ENCODE assay signal across 8 cellular contexts in genomic region chr1:36187800-36188593, GRCh38. TPM values are rescaled to one million over a fixed set of nuclear protein-coding genes. Genes with fewer than 3 reads are reported as not detected.
DNase-seq lines count a peak whose midpoint lies in the region; ATAC-seq, FAIRE-seq and TF ChIP-seq lines count a peak whose summit lies in the region.

No MANE protein-coding gene starts in this region.

- peak; percentile 82 to 98 (median 93) for TF ChIP-seq CTCF in spleen (IDR thresholded peaks at IDR 0.05 in 8 of 11, conservative IDR thresholded peaks at IDR 0.05 in 3 of 11)

- H3K4me1 ChIP-seq in spleen = peaks cover 7 to 14% (median 9%) of the 10 kb centered on the region in 6 donors

- ATAC-seq in HG02759 (IDR thresholded peaks at IDR 0.05; ENCODE audit: unreplicated experiment) (peak; percentile 73), HG03457 (IDR thresholded peaks at IDR 0.05; ENCODE audit: unreplicated experiment) (no peak)

- H3K36me3 ChIP-seq in spleen = no peaks in the 10 kb centered on the region

- no peak for TF ChIP-seq POLR2A in spleen (IDR thresholded peaks at IDR 0.05)

- DNase-seq in Daoy (ENCODE audit: low read depth) (peak; percentile 92), NCI-H2196 treated with DMSO at 0.1 percent for 48 hours (lab: John Stamatoyannopoulos, UW; ENCODE audit: unreplicated experiment) (peak; percentile 82), spleen (peak; percentile 91)
- DNase-seq in activated CD4-positive, CD25-positive, alpha-beta regulatory T cell (lab: John Stamatoyannopoulos, UW) = peak; percentile 48 to 61 (median 55)
- DNase-seq in central memory CD4-positive, alpha-beta T cell = peak; percentile 80

- FAIRE-seq in islet of Langerhans (lab: Jason Lieb, UNC) = peak; percentile 85

- WGBS in spleen, 5 donors = 7 to 15% (median 12%) methylated on average over 9 of the region's 9 CpGs

- H3K4me3 ChIP-seq in spleen = no peak overlapping the region

- intact Hi-C loops in spleen (cut with DNase I; ENCODE audit: low total_unique reads) = loop anchor here (2.0 to 5.0 kb wide), 2 partner anchors 36 to 89 kb away; no protein-coding TSS in a partner anchor

- H3K27me3 ChIP-seq in spleen (replicated peaks in 1 of 7) = no peaks in the 10 kb centered on the region

- H3K9me3 ChIP-seq in spleen = no peaks in the 10 kb centered on the region

- peak overlapping the region; percentile 20 to 84 (median 74) for H3K27ac ChIP-seq in spleen

RNA-seq across cellular contexts. Expression of gene MAP7D1, which starts 32.0 kb away (rescaled TPM):
- 183 and 236 TPM in 2 replicates for total RNA-seq in Daoy (2014; rRNA removed; shearing (Covaris generic))
- 100 to 1,000 TPM in 3 of 7 donors, 10 to 100 TPM in 4; 72.6 to 116 (median 96.9) TPM for total RNA-seq in spleen
- polyA plus RNA-seq in spleen = 10 to 100 TPM; 30.4 to 62.7 (median 38.0) TPM

RNA-seq across cellular contexts. Expression of gene THRAP3, which starts 36.2 kb away (rescaled TPM):
- total RNA-seq in Daoy (2014; rRNA removed; shearing (Covaris generic)) = 57.4 and 76.3 TPM in 2 replicates
- total RNA-seq in spleen = 100 to 1,000 TPM in 1 of 7 donors, 10 to 100 TPM in 6; 72.8 to 109 (median 95.4) TPM
- polyA plus RNA-seq in spleen = 10 to 100 TPM; 21.2 to 33.0 (median 27.0) TPM

RNA-seq across cellular contexts. Expression of gene TRAPPC3, which starts 38.7 kb away (rescaled TPM):
- 129 and 141 TPM in 2 replicates for total RNA-seq in Daoy (2014; rRNA removed; shearing (Covaris generic))
- 10 to 100 TPM; 46.7 to 98.1 (median 56.4) TPM for total RNA-seq in spleen
- polyA plus RNA-seq in spleen = 10 to 100 TPM; 42.9 to 70.1 (median 60.2) TPM
